In genomic region chr6:43593938-43594337, GRCh38 we compare ENCODE assay signal across 21 cellular contexts. TPM values are rescaled to one million over a fixed set of nuclear protein-coding genes. Genes with fewer than 3 reads are reported as not detected.
"Had no signal": no experiment of that assay in that cellular context is flagged by ENCODE, and none has a peak within 500 bp of the region (broad histone marks: within the 10 kb centered on the region; RNA-seq: fewer than 3 reads in every experiment).

No MANE protein-coding gene starts in this region.

- H3K27ac ChIP-seq: KMS-11, RWPE1 had no signal

- H3K9ac ChIP-seq: KMS-11 had no signal

- H3K4me2 ChIP-seq: KMS-11 had no signal

- DNase-seq: Kasumi-1, MM.1S, NCI-H1092 treated with DMSO at 0.1 percent for 48 hours, NCI-H1436, NCI-H187, NCI-H2029, NCI-H2081 treated with DMSO at 0.1 percent for 48 hours, NCI-H2171, NCI-H226, NCI-H446, NCI-H510A, NCI-H524 treated with DMSO at 0.1 percent for 48 hours, NCI-H69, NCI-H774, PC-3, SHP77 had no signal

- ATAC-seq: Panc1, PC-3, SK-N-SH treated with all-trans-retinoic acid at 6 μM for 48 hours had no signal

RNA-seq across cellular contexts. Expression of gene RSPH9, which starts 50.9 kb away (rescaled TPM):
- total RNA-seq: HT-29, PC-3 had no signal
